Comparison of ENCODE assay signal across 1 cellular context in genomic region chr6:26571592-26572296, GRCh38.
TF ChIP-seq lines count a peak whose summit lies in the region.

No MANE protein-coding gene starts in this region.

TF ChIP-seq in K562, 482 proteins besides CTCF, POLR2A, EP300 and RAD21 (continued from another document and continues in another):
- peak; percentile 49; the same call in 1 of the 2 replicates for TF ChIP-seq ZNF589 (CRISPR knock-in tag; IDR thresholded peaks at IDR 0.05; ENCODE audit: low read depth)
- TF ChIP-seq NCOR1 (IDR thresholded peaks at IDR 0.05), result peak; percentile 76
- TF ChIP-seq ZNF444 (CRISPR knock-in tag; IDR thresholded peaks at IDR 0.05), result no peak
- TF ChIP-seq DEAF1 (CRISPR knock-in tag; IDR thresholded peaks at IDR 0.05), result peak; percentile 26; the same call in 1 of the 2 replicates
- peak; percentile 86; the same call in 1 of the 2 replicates for TF ChIP-seq KAT7 (CRISPR knock-in tag; IDR thresholded peaks at IDR 0.05; ENCODE audit: borderline replicate concordance)
- TF ChIP-seq TFE3 (CRISPR knock-in tag; IDR thresholded peaks at IDR 0.05), result no peak
- peak; percentile 83; the same call in 1 of the 2 replicates for TF ChIP-seq ZHX1 (conservative IDR thresholded peaks at IDR 0.05; ENCODE audit: low read length)
- peak; percentile 100 for TF ChIP-seq POLR2H (tag; IDR thresholded peaks at IDR 0.05; ENCODE audit: low read depth)
- TF ChIP-seq ZNF740 (CRISPR knock-in tag; IDR thresholded peaks at IDR 0.05), result peak; percentile 58; the same call in 1 of the 2 replicates
- no peak for TF ChIP-seq ZNF740 (tag; IDR thresholded peaks at IDR 0.05)
- peak; percentile 70 to 84; a peak in 3 of 4 replicates for TF ChIP-seq TEAD1 (CRISPR knock-in tag; IDR thresholded peaks at IDR 0.05)
- peak; percentile 90 for TF ChIP-seq BCOR (IDR thresholded peaks at IDR 0.05)
- no peak for TF ChIP-seq CHCHD3 (CRISPR knock-in tag; IDR thresholded peaks at IDR 0.05)
- peak; percentile 92 for TF ChIP-seq ZBTB8A (IDR thresholded peaks at IDR 0.05; ENCODE audit: partially characterized antibody)
- peak; percentile 75 for TF ChIP-seq MEIS2 (IDR thresholded peaks at IDR 0.05; ENCODE audit: partially characterized antibody)
- TF ChIP-seq IRF2 (CRISPR knock-in tag; IDR thresholded peaks at IDR 0.05), result no peak
- peak; percentile 50; the same call in 1 of the 2 replicates for TF ChIP-seq DMBX1 (CRISPR knock-in tag; IDR thresholded peaks at IDR 0.05; ENCODE audit: borderline replicate concordance)
- no peak for TF ChIP-seq ZNF124 (CRISPR knock-in tag; IDR thresholded peaks at IDR 0.05)
- 0 out of 4 replicates have a peak, but pooled peaks of 1 of the 2 experiments have one; percentile 11 for TF ChIP-seq MLX (CRISPR knock-in tag; conservative IDR thresholded peaks at IDR 0.05)
- peak; percentile 73; the same call in 1 of the 2 replicates for TF ChIP-seq GABPB1 (CRISPR knock-in tag; IDR thresholded peaks at IDR 0.05)
- TF ChIP-seq NUFIP1 (IDR thresholded peaks at IDR 0.05; ENCODE audit: partially characterized antibody), result no peak
- TF ChIP-seq SP1 (CRISPR knock-in tag; IDR thresholded peaks at IDR 0.05), result peak; percentile 92
- TF ChIP-seq CHD1 (IDR thresholded peaks at IDR 0.05; ENCODE audit: low read length), result peak; percentile 53
- no peak for TF ChIP-seq HMG20A (CRISPR knock-in tag; conservative IDR thresholded peaks at IDR 0.05)
- TF ChIP-seq HMBOX1 (IDR thresholded peaks at IDR 0.05), result peak; percentile 88
- TF ChIP-seq HCFC1 (IDR thresholded peaks at IDR 0.05; ENCODE audit: low read depth, low read length), result peak; percentile 37; the same call in 1 of the 2 replicates
- TF ChIP-seq GTF3C2 (IDR thresholded peaks at IDR 0.05; ENCODE audit: borderline replicate concordance, extremely low read depth, insufficient read length), result peak; percentile 90
- TF ChIP-seq ZNF830 (CRISPR knock-in tag; IDR thresholded peaks at IDR 0.05), result no peak
- peak; percentile 89; the same call in 1 of the 2 replicates for TF ChIP-seq ELF4 (CRISPR knock-in tag; IDR thresholded peaks at IDR 0.05)
- TF ChIP-seq ZNF644 (tag; IDR thresholded peaks at IDR 0.05; ENCODE audit: low read depth), result 0 out of 2 replicates have a peak, but pooled peaks have one; percentile 55
- TF ChIP-seq ZNF639 (CRISPR knock-in tag; conservative IDR thresholded peaks at IDR 0.05 in 1 of 2, IDR thresholded peaks at IDR 0.05 in 1 of 2), result peak in 1 of 2 experiments; percentile 63; a peak in 2 of 4 replicates
- no peak for TF ChIP-seq CBX2 (IDR thresholded peaks at IDR 0.05; ENCODE audit: insufficient read depth, low read length, poor library complexity, severe bottlenecking)
- TF ChIP-seq MAFG (tag; conservative IDR thresholded peaks at IDR 0.05), result peak; percentile 59
- TF ChIP-seq CBX8 (IDR thresholded peaks at IDR 0.05; ENCODE audit: borderline replicate concordance, extremely low read depth, low read depth, low read length, poor library complexity, severe bottlenecking), result no peak
- TF ChIP-seq ZNF668 (CRISPR knock-in tag; IDR thresholded peaks at IDR 0.05), result no peak
- 0 out of 4 replicates have a peak, but pooled peaks of 1 of the 2 experiments have one; percentile 52 for TF ChIP-seq UBTF (IDR thresholded peaks at IDR 0.05; ENCODE audit: borderline replicate concordance in 1 of 2, low read depth in 2 of 2, low read length in 2 of 2)
- no peak for TF ChIP-seq TSHZ1 (CRISPR knock-in tag; IDR thresholded peaks at IDR 0.05)
